Comparison of ENCODE assay signal across 10 cellular contexts in the genomic region with DNA sequence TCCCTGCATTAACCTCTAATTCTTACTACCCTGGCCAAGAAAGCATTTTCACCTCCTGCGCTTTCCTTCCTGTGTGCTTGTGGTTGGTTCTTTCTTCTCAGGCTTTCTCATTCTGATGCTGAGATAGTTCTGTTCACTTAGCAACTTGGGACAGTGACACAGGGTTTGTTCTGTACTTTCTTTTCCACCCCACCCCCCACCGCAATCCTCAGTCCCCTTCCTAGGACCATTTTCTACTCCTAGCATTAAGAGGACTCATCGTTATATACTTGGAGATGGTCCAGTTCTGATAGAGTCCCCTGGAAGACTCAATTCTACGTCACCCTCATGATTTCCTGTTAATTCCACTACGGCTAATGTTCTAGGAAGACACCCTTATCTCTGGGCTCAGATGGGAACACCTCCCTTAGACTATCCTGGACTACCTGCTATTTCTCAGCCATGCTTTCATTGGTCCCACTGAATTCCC. TPM values are rescaled to one million over a fixed set of nuclear protein-coding genes. Genes with fewer than 3 reads are reported as not detected.
DNase-seq lines count a peak whose midpoint lies in the region; ATAC-seq lines count a peak whose summit lies in the region.
"Not testable (repeated sequence)": the region's sequence is repeated elsewhere in the genome, so short reads cannot be mapped to it uniquely, and the experiment has no call there.
"Had no signal": no experiment of that assay in that cellular context is flagged by ENCODE, and none has a peak within 500 bp of the region (broad histone marks: within the 10 kb centered on the region; RNA-seq: fewer than 3 reads in every experiment).

No MANE protein-coding gene starts in this region.

- ATAC-seq in GM18498 (IDR thresholded peaks at IDR 0.05; ENCODE audit: unreplicated experiment) (peak; percentile 70), GM19438 (IDR thresholded peaks at IDR 0.05; ENCODE audit: low read depth, unreplicated experiment) (peak; percentile 47), HG02642 (IDR thresholded peaks at IDR 0.05; ENCODE audit: poor library complexity, unreplicated experiment) (peak; percentile 46), HG03378 (IDR thresholded peaks at IDR 0.05; ENCODE audit: unreplicated experiment) (peak; percentile 69), T-helper 17 cell (peak; percentile 76)
- peak; percentile 74 to 78 for ATAC-seq in activated T-cell treated with anti-CD3 and anti-CD28 coated beads, Interleukin-2, amount 50 U/mL, for 4 hours
- ATAC-seq in stimulated activated naive B cell treated with anti-CD40 and anti-IgM and Interleukin-4, amounts not matched to agents 10 μg/mL and 1 μg/mL and 100 μg/mL, for 72 hours (replicated peaks) = peak; percentile 12 to 58

- not testable (repeated sequence) for H3K9me3 Mint-ChIP-seq in activated T-cell treated with anti-CD3 and anti-CD28 coated beads, Interleukin-2, amount 50 U/mL, for 4 hours; stimulated activated naive B cell treated with anti-CD40 and anti-IgM and Interleukin-4, amounts not matched to agents 10 μg/mL and 1 μg/mL and 100 μg/mL, for 72 hours

- peak overlapping the region; percentile 99 for H3K27ac Mint-ChIP-seq in T-helper 17 cell
- H3K27ac Mint-ChIP-seq in stimulated activated naive B cell treated with anti-CD40 and anti-IgM and Interleukin-4, amounts not matched to agents 10 μg/mL and 1 μg/mL and 100 μg/mL, for 72 hours = not testable (repeated sequence)

- H3K4me1 Mint-ChIP-seq in T-helper 17 cell = peaks cover 37% of the 10 kb centered on the region
- peaks cover 56% of the 10 kb centered on the region for H3K4me1 Mint-ChIP-seq in activated T-cell treated with anti-CD3 and anti-CD28 coated beads, Interleukin-2, amount 50 U/mL, for 4 hours (ENCODE audit: low read depth)
- peaks cover 29 to 45% of the 10 kb centered on the region in 2 donors for H3K4me1 Mint-ChIP-seq in stimulated activated naive B cell treated with anti-CD40 and anti-IgM and Interleukin-4, amounts not matched to agents 10 μg/mL and 1 μg/mL and 100 μg/mL, for 72 hours

- peak overlapping the region; percentile 74 for H3K4me3 Mint-ChIP-seq in T-helper 17 cell
- peak overlapping the region; percentile 39 for H3K4me3 Mint-ChIP-seq in activated T-cell treated with anti-CD3 and anti-CD28 coated beads, Interleukin-2, amount 50 U/mL, for 4 hours
- H3K4me3 Mint-ChIP-seq in stimulated activated naive B cell treated with anti-CD40 and anti-IgM and Interleukin-4, amounts not matched to agents 10 μg/mL and 1 μg/mL and 100 μg/mL, for 72 hours = not testable (repeated sequence)

- not testable (repeated sequence) for DNase-seq in T-helper 17 cell
- peak; percentile 20 for DNase-seq in activated T-cell treated with anti-CD3 and anti-CD28 coated beads, Interleukin-2, amount 50 U/mL, for 4 hours
- DNase-seq in effector CD4-positive, alpha-beta T cell = peak; percentile 34
- DNase-seq in stimulated activated naive B cell treated with anti-CD40 and anti-IgM and Interleukin-4, amounts not matched to agents 10 μg/mL and 1 μg/mL and 100 μg/mL, for 72 hours = peak; percentile 57

- not testable (repeated sequence) for H3K27me3 Mint-ChIP-seq in T-helper 17 cell; activated T-cell treated with anti-CD3 and anti-CD28 coated beads, Interleukin-2, amount 50 U/mL, for 4 hours (ENCODE audit: low read depth); stimulated activated naive B cell treated with anti-CD40 and anti-IgM and Interleukin-4, amounts not matched to agents 10 μg/mL and 1 μg/mL and 100 μg/mL, for 72 hours

- not testable (repeated sequence) for H3K9me3 ChIP-seq in T-helper 17 cell (ENCODE audit: control insufficient read depth, low read length, poor library complexity, severe bottlenecking)

- not testable (repeated sequence) for H3K36me3 Mint-ChIP-seq in T-helper 17 cell (ENCODE audit: low read depth); activated T-cell treated with anti-CD3 and anti-CD28 coated beads, Interleukin-2, amount 50 U/mL, for 4 hours (ENCODE audit: insufficient read depth); stimulated activated naive B cell treated with anti-CD40 and anti-IgM and Interleukin-4, amounts not matched to agents 10 μg/mL and 1 μg/mL and 100 μg/mL, for 72 hours

RNA-seq across cellular contexts. Expression of a gene that starts 7.5 kb away (rescaled TPM):
- 1 to 10 TPM in 1 of 2 donors, under 1 TPM in 1; 0.31 to 4.3 TPM for total RNA-seq in T-helper 17 cell
- total RNA-seq in activated T-cell treated with anti-CD3 and anti-CD28 coated beads, Interleukin-2, amount 50 U/mL, for 4 hours = under 1 TPM; 0.40 to 0.87 (median 0.61) TPM
- total RNA-seq: bronchial epithelial cell; T-helper 1 cell treated with Interleukin-12 subunit alpha and Interleukin-12 subunit beta and Interleukin-4 antibody, amounts not matched to agents 30 ng/mL and 1 ng/mL, for 36 hours had no signal

RNA-seq across cellular contexts. Expression of a gene that starts 17.8 kb away (rescaled TPM):
- total RNA-seq in T-helper 17 cell = under 1 TPM; 0.27 to 0.50 TPM
- 1 to 10 TPM in 2 of 3 donors, under 1 TPM in 1; 0.82 to 3.8 (median 1.9) TPM for total RNA-seq in activated T-cell treated with anti-CD3 and anti-CD28 coated beads, Interleukin-2, amount 50 U/mL, for 4 hours

RNA-seq across cellular contexts. Expression of a gene that starts 36.9 kb away (rescaled TPM):
- total RNA-seq in T-helper 17 cell = 1 to 10 TPM; 2.5 to 6.1 TPM
- under 1 TPM; 0.29 to 0.86 (median 0.38) TPM for total RNA-seq in activated T-cell treated with anti-CD3 and anti-CD28 coated beads, Interleukin-2, amount 50 U/mL, for 4 hours
- total RNA-seq: bronchial epithelial cell; T-helper 1 cell treated with Interleukin-12 subunit alpha and Interleukin-12 subunit beta and Interleukin-4 antibody, amounts not matched to agents 30 ng/mL and 1 ng/mL, for 36 hours had no signal
